ENCODE assay signal across 11 cellular contexts in genomic region chr1:178575611-178576331, GRCh38.
DNase-seq lines count a peak whose midpoint lies in the region; ATAC-seq and TF ChIP-seq lines count a peak whose summit lies in the region.
"Had no signal": no experiment of that assay in that cellular context is flagged by ENCODE, and none has a peak within 500 bp of the region (broad histone marks: within the 10 kb centered on the region; RNA-seq: fewer than 3 reads in every experiment).

No MANE protein-coding gene starts in this region.

- DNase-seq in DMS53 (lab: John Stamatoyannopoulos, UW) (peak; percentile 8), DMS53 treated with DMSO at 0.1 percent for 48 hours (lab: John Stamatoyannopoulos, UW; ENCODE audit: unreplicated experiment) (no peak), choroid plexus epithelial cell (ENCODE audit: low read depth) (peak; percentile 44), retinal pigment epithelial cell (ENCODE audit: low read depth) (peak; percentile 30), upper lobe of right lung (no peak), Ammon's horn (ENCODE audit: low spot score) (no peak)
- DNase-seq in activated naive CD4-positive, alpha-beta T cell treated with Interleukin-2 at 50 U/mL for 16 hours: no peak
- DNase-seq: tibial artery had no signal

- H3K4me3 ChIP-seq in choroid plexus epithelial cell (ENCODE audit: low read depth, low read length): no peak overlapping the region
- no peak overlapping the region for H3K4me3 ChIP-seq in retinal pigment epithelial cell (ENCODE audit: low read length)
- no peak overlapping the region for H3K4me3 ChIP-seq in upper lobe of right lung
- H3K4me3 ChIP-seq: A549, breast epithelium, tibial artery had no signal

- no peaks in the 10 kb centered on the region for H3K9me3 ChIP-seq in upper lobe of right lung
- H3K9me3 ChIP-seq: A549, breast epithelium, tibial artery had no signal

- no peaks in the 10 kb centered on the region for H3K36me3 ChIP-seq in upper lobe of right lung
- H3K36me3 ChIP-seq: breast epithelium, tibial artery had no signal

- TF ChIP-seq CTCF in choroid plexus epithelial cell (conservative IDR thresholded peaks at IDR 0.05; ENCODE audit: low read depth, low read length) (no peak), retinal pigment epithelial cell (conservative IDR thresholded peaks at IDR 0.05; ENCODE audit: low read depth, low read length) (no peak), upper lobe of right lung (IDR thresholded peaks at IDR 0.05) (no peak)

- intact Hi-C loops in upper lobe of right lung (cut with DNase I): no loop called here

- ATAC-seq in HG03442 (IDR thresholded peaks at IDR 0.05; ENCODE audit: unreplicated experiment) (peak; percentile 42), upper lobe of right lung (no peak)
- ATAC-seq: A549 had no signal

- no peak overlapping the region for H3K27ac ChIP-seq in upper lobe of right lung
- H3K27ac ChIP-seq: A549, breast epithelium, tibial artery had no signal

- H3K4me1 ChIP-seq in upper lobe of right lung: no peaks in the 10 kb centered on the region
- H3K4me1 ChIP-seq: A549, breast epithelium, tibial artery had no signal

- H3K27me3 ChIP-seq in upper lobe of right lung: no peaks in the 10 kb centered on the region
- H3K27me3 ChIP-seq: breast epithelium, tibial artery had no signal

Comparison
In these comparisons a context has a peak if more than half of its experiments do, and no peak if none do; other contexts are left out.
1. DNase-seq: peak in DMS53 (single experiment), choroid plexus epithelial cell (single experiment) and retinal pigment epithelial cell (single experiment); none in DMS53 treated with DMSO at 0.1 percent for 48 hours (single experiment), upper lobe of right lung (single experiment), activated naive CD4-positive, alpha-beta T cell treated with Interleukin-2 at 50 U/mL for 16 hours (single experiment) and Ammon's horn (single experiment).